ENCODE assay signal across 3 cellular contexts in genomic region chr11:102929966-102930365, GRCh38.
TF ChIP-seq lines count a peak whose summit lies in the region.

No MANE protein-coding gene starts in this region.

TF ChIP-seq in liver, 16 proteins besides CTCF, POLR2A, EP300 and RAD21:
- TF ChIP-seq YY1 (IDR thresholded peaks at IDR 0.05) (peak; percentile 47), FOXA1 (IDR thresholded peaks at IDR 0.05) (no peak), HNF4G (IDR thresholded peaks at IDR 0.05) (no peak), TAF1 (conservative IDR thresholded peaks at IDR 0.05) (no peak), FOXA2 (IDR thresholded peaks at IDR 0.05) (peak; percentile 19), NR2F2 (IDR thresholded peaks at IDR 0.05) (no peak), GABPA (IDR thresholded peaks at IDR 0.05 in 1 of 2, conservative IDR thresholded peaks at IDR 0.05 in 1 of 2) (no peak), JUND (IDR thresholded peaks at IDR 0.05) (peak in 1 of 2 donors; percentile 43), SP1 (IDR thresholded peaks at IDR 0.05) (peak; percentile 26), RXRA (IDR thresholded peaks at IDR 0.05) (peak in 1 of 2 donors; percentile 48), EGR1 (IDR thresholded peaks at IDR 0.05; ENCODE audit: low read depth in 2 of 2) (peak in 1 of 2 donors; percentile 14), HNF4A (conservative IDR thresholded peaks at IDR 0.05) (peak in 1 of 2 donors; percentile 31)
- TF ChIP-seq, protein P1, sequence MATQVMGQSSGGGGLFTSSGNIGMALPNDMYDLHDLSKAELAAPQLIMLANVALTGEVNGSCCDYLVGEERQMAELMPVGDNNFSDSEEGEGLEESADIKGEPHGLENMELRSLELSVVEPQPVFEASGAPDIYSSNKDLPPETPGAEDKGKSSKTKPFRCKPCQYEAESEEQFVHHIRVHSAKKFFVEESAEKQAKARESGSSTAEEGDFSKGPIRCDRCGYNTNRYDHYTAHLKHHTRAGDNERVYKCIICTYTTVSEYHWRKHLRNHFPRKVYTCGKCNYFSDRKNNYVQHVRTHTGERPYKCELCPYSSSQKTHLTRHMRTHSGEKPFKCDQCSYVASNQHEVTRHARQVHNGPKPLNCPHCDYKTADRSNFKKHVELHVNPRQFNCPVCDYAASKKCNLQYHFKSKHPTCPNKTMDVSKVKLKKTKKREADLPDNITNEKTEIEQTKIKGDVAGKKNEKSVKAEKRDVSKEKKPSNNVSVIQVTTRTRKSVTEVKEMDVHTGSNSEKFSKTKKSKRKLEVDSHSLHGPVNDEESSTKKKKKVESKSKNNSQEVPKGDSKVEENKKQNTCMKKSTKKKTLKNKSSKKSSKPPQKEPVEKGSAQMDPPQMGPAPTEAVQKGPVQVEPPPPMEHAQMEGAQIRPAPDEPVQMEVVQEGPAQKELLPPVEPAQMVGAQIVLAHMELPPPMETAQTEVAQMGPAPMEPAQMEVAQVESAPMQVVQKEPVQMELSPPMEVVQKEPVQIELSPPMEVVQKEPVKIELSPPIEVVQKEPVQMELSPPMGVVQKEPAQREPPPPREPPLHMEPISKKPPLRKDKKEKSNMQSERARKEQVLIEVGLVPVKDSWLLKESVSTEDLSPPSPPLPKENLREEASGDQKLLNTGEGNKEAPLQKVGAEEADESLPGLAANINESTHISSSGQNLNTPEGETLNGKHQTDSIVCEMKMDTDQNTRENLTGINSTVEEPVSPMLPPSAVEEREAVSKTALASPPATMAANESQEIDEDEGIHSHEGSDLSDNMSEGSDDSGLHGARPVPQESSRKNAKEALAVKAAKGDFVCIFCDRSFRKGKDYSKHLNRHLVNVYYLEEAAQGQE (IDR thresholded peaks at IDR 0.05) = no peak
- TF ChIP-seq, protein P2, sequence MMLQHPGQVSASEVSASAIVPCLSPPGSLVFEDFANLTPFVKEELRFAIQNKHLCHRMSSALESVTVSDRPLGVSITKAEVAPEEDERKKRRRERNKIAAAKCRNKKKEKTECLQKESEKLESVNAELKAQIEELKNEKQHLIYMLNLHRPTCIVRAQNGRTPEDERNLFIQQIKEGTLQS (IDR thresholded peaks at IDR 0.05) = no peak
- TF ChIP-seq, protein P3, sequence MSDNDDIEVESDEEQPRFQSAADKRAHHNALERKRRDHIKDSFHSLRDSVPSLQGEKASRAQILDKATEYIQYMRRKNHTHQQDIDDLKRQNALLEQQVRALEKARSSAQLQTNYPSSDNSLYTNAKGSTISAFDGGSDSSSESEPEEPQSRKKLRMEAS (IDR thresholded peaks at IDR 0.05) = peak; percentile 86
- TF ChIP-seq, protein P4, sequence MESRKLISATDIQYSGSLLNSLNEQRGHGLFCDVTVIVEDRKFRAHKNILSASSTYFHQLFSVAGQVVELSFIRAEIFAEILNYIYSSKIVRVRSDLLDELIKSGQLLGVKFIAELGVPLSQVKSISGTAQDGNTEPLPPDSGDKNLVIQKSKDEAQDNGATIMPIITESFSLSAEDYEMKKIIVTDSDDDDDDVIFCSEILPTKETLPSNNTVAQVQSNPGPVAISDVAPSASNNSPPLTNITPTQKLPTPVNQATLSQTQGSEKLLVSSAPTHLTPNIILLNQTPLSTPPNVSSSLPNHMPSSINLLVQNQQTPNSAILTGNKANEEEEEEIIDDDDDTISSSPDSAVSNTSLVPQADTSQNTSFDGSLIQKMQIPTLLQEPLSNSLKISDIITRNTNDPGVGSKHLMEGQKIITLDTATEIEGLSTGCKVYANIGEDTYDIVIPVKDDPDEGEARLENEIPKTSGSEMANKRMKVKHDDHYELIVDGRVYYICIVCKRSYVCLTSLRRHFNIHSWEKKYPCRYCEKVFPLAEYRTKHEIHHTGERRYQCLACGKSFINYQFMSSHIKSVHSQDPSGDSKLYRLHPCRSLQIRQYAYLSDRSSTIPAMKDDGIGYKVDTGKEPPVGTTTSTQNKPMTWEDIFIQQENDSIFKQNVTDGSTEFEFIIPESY (IDR thresholded peaks at IDR 0.05) = no peak

TF ChIP-seq in HepG2, 621 proteins besides CTCF, POLR2A, EP300 and RAD21:
- TF ChIP-seq POLR2AphosphoS2 (IDR thresholded peaks at IDR 0.05; ENCODE audit: low read depth, low read length) (no peak), KMT2B (CRISPR knock-in tag; IDR thresholded peaks at IDR 0.05) (no peak), ZNF788 (CRISPR knock-in tag; IDR thresholded peaks at IDR 0.05; ENCODE audit: borderline replicate concordance) (no peak), RERE (CRISPR knock-in tag; IDR thresholded peaks at IDR 0.05; ENCODE audit: low read depth) (no peak), TBL1XR1 (IDR thresholded peaks at IDR 0.05; ENCODE audit: borderline replicate concordance, low read length, partially characterized antibody) (no peak), ZNF619 (CRISPR knock-in tag; IDR thresholded peaks at IDR 0.05) (no peak), REPIN1 (CRISPR knock-in tag; IDR thresholded peaks at IDR 0.05; ENCODE audit: borderline replicate concordance, low read depth) (no peak), TRIM24 (CRISPR knock-in tag; IDR thresholded peaks at IDR 0.05) (no peak), FOXM1 (CRISPR knock-in tag; IDR thresholded peaks at IDR 0.05) (no peak), CREB3 (CRISPR knock-in tag; IDR thresholded peaks at IDR 0.05) (no peak)
- TF ChIP-seq, protein P5, sequence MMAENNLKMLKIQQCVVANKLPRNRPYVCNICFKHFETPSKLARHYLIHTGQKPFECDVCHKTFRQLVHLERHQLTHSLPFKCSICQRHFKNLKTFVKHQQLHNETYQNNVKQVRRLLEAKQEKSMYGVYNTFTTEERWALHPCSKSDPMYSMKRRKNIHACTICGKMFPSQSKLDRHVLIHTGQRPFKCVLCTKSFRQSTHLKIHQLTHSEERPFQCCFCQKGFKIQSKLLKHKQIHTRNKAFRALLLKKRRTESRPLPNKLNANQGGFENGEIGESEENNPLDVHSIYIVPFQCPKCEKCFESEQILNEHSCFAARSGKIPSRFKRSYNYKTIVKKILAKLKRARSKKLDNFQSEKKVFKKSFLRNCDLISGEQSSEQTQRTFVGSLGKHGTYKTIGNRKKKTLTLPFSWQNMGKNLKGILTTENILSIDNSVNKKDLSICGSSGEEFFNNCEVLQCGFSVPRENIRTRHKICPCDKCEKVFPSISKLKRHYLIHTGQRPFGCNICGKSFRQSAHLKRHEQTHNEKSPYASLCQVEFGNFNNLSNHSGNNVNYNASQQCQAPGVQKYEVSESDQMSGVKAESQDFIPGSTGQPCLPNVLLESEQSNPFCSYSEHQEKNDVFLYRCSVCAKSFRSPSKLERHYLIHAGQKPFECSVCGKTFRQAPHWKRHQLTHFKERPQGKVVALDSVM (CRISPR knock-in tag; IDR thresholded peaks at IDR 0.05) = no peak

TF ChIP-seq in GM12878, 131 proteins besides CTCF, POLR2A, EP300 and RAD21:
- TF ChIP-seq BHLHE40 (IDR thresholded peaks at IDR 0.05; ENCODE audit: borderline replicate concordance in 1 of 2, low read depth in 2 of 2, low read length in 1 of 2) = peak in 1 of 2 experiments; percentile 72; a peak in 1 of 4 replicates
- 0 out of 2 replicates have a peak, but pooled peaks have one; percentile 51 for TF ChIP-seq ZNF217 (IDR thresholded peaks at IDR 0.05)
- TF ChIP-seq KDM1A (IDR thresholded peaks at IDR 0.05; ENCODE audit: borderline replicate concordance) = no peak
- TF ChIP-seq ATF7 (IDR thresholded peaks at IDR 0.05; ENCODE audit: low read depth) = peak; percentile 42; the same call in 1 of the 2 replicates
- peak; percentile 39; the same call in 1 of the 2 replicates for TF ChIP-seq RELB (IDR thresholded peaks at IDR 0.05; ENCODE audit: low read depth)
- TF ChIP-seq BMI1 (IDR thresholded peaks at IDR 0.05; ENCODE audit: borderline replicate concordance) = peak; percentile 17; the same call in 1 of the 2 replicates
- no peak for TF ChIP-seq PAX8 (IDR thresholded peaks at IDR 0.05)
- peak; percentile 52 to 59; a peak in 3 of 4 replicates for TF ChIP-seq IKZF2 (IDR thresholded peaks at IDR 0.05)
- peak; percentile 97 for TF ChIP-seq MTA2 (IDR thresholded peaks at IDR 0.05; ENCODE audit: low read depth)
- no peak for TF ChIP-seq GABPA (IDR thresholded peaks at IDR 0.05; ENCODE audit: low read depth)
- peak; percentile 17 for TF ChIP-seq MEF2B (IDR thresholded peaks at IDR 0.05; ENCODE audit: partially characterized antibody, poor library complexity, severe bottlenecking)
- peak; percentile 63 for TF ChIP-seq IKZF1 (conservative IDR thresholded peaks at IDR 0.05)
- TF ChIP-seq, protein P6, sequence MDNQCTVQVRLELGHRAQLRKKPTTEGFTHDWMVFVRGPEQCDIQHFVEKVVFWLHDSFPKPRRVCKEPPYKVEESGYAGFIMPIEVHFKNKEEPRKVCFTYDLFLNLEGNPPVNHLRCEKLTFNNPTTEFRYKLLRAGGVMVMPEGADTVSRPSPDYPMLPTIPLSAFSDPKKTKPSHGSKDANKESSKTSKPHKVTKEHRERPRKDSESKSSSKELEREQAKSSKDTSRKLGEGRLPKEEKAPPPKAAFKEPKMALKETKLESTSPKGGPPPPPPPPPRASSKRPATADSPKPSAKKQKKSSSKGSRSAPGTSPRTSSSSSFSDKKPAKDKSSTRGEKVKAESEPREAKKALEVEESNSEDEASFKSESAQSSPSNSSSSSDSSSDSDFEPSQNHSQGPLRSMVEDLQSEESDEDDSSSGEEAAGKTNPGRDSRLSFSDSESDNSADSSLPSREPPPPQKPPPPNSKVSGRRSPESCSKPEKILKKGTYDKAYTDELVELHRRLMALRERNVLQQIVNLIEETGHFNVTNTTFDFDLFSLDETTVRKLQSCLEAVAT (IDR thresholded peaks at IDR 0.05) = no peak
- peak; percentile 68; the same call in 1 of the 2 replicates for TF ChIP-seq DPF2 (IDR thresholded peaks at IDR 0.05)
